Comparison of ENCODE assay signal across 1 cellular context in genomic region chr6:47309326-47310130, GRCh38.
TF ChIP-seq lines count a peak whose summit lies in the region.

A gene with protein sequence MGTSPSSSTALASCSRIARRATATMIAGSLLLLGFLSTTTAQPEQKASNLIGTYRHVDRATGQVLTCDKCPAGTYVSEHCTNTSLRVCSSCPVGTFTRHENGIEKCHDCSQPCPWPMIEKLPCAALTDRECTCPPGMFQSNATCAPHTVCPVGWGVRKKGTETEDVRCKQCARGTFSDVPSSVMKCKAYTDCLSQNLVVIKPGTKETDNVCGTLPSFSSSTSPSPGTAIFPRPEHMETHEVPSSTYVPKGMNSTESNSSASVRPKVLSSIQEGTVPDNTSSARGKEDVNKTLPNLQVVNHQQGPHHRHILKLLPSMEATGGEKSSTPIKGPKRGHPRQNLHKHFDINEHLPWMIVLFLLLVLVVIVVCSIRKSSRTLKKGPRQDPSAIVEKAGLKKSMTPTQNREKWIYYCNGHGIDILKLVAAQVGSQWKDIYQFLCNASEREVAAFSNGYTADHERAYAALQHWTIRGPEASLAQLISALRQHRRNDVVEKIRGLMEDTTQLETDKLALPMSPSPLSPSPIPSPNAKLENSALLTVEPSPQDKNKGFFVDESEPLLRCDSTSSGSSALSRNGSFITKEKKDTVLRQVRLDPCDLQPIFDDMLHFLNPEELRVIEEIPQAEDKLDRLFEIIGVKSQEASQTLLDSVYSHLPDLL (minus strand): TSS chr6:47309905. CDS start chr6:47309511, 394 bp downstream.

TF ChIP-seq in K562, 482 proteins besides CTCF, POLR2A, EP300 and RAD21 (continued from another document and continues in another):
- TF ChIP-seq, protein P1, sequence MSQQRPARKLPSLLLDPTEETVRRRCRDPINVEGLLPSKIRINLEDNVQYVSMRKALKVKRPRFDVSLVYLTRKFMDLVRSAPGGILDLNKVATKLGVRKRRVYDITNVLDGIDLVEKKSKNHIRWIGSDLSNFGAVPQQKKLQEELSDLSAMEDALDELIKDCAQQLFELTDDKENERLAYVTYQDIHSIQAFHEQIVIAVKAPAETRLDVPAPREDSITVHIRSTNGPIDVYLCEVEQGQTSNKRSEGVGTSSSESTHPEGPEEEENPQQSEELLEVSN (IDR thresholded peaks at IDR 0.05; ENCODE audit: borderline replicate concordance in 1 of 2, extremely low read depth in 1 of 2, insufficient read depth in 1 of 2, insufficient read length in 1 of 2, low read depth in 1 of 2, low read length in 1 of 2, poor library complexity in 1 of 2, severe bottlenecking in 1 of 2): peak; percentile 93 to 94
- TF ChIP-seq PTRF (tag; IDR thresholded peaks at IDR 0.05) (no peak), ZNF766 (CRISPR knock-in tag; conservative IDR thresholded peaks at IDR 0.05) (0 out of 2 replicates have a peak, but pooled peaks have one; percentile 40), DMBX1 (CRISPR knock-in tag; IDR thresholded peaks at IDR 0.05; ENCODE audit: borderline replicate concordance) (no peak), TBP (optimal IDR thresholded peaks at IDR 0.05; ENCODE audit: low read depth, low read length) (peak; percentile 77), CBFA2T2 (conservative IDR thresholded peaks at IDR 0.05) (peak; percentile 33), HDAC1 (IDR thresholded peaks at IDR 0.05) (peak in 1 of 2 experiments; percentile 96; a peak in 2 of 4 replicates), POU5F1 (IDR thresholded peaks at IDR 0.05; ENCODE audit: borderline replicate concordance, low read depth, low read length, partially characterized antibody) (peak; percentile 21), EP400 (IDR thresholded peaks at IDR 0.05) (peak; percentile 83; the same call in 1 of the 2 replicates), ATF2 (CRISPR knock-in tag; IDR thresholded peaks at IDR 0.05) (no peak), PHF8 (IDR thresholded peaks at IDR 0.05; ENCODE audit: borderline replicate concordance, low read length) (peak; percentile 38; the same call in 1 of the 2 replicates), SUPT5H (IDR thresholded peaks at IDR 0.05) (peak; percentile 33; the same call in 1 of the 2 replicates), BRD4 (IDR thresholded peaks at IDR 0.05) (0 out of 2 replicates have a peak, but pooled peaks have one; percentile 47), CTBP1 (IDR thresholded peaks at IDR 0.05; ENCODE audit: borderline replicate concordance) (peak; percentile 85; the same call in 1 of the 2 replicates), ZNF12 (CRISPR knock-in tag; IDR thresholded peaks at IDR 0.05) (0 out of 2 replicates have a peak, but pooled peaks have one; percentile 19), ZBTB8A (IDR thresholded peaks at IDR 0.05; ENCODE audit: partially characterized antibody) (no peak), ZBTB33 (CRISPR knock-in tag; IDR thresholded peaks at IDR 0.05) (no peak), GATAD2A (IDR thresholded peaks at IDR 0.05) (0 out of 2 replicates have a peak, but pooled peaks have one; percentile 60), MXI1 (IDR thresholded peaks at IDR 0.05; ENCODE audit: low read depth, low read length) (peak; percentile 94), ESRRB (CRISPR knock-in tag; IDR thresholded peaks at IDR 0.05; ENCODE audit: borderline replicate concordance) (no peak), HNRNPLL (IDR thresholded peaks at IDR 0.05; ENCODE audit: low read depth, low read length, poor library complexity, severe bottlenecking) (peak; percentile 36), SMARCA4 (IDR thresholded peaks at IDR 0.05) (no peak), MYNN (IDR thresholded peaks at IDR 0.05) (peak; percentile 36; the same call in 1 of the 2 replicates), MYNN (CRISPR knock-in tag; IDR thresholded peaks at IDR 0.05) (no peak), SMAD4 (CRISPR knock-in tag; conservative IDR thresholded peaks at IDR 0.05) (peak; percentile 79), SREBF2 (CRISPR knock-in tag; IDR thresholded peaks at IDR 0.05) (no peak), BACH1 (tag; IDR thresholded peaks at IDR 0.05) (no peak), TRIM25 (IDR thresholded peaks at IDR 0.05; ENCODE audit: borderline replicate concordance) (no peak), FOXA3 (CRISPR knock-in tag; conservative IDR thresholded peaks at IDR 0.05 in 1 of 2, IDR thresholded peaks at IDR 0.05 in 1 of 2) (no peak), TEAD1 (CRISPR knock-in tag; IDR thresholded peaks at IDR 0.05) (peak in 1 of 2 experiments; percentile 63; a peak in 2 of 4 replicates), STAT5B (CRISPR knock-in tag; IDR thresholded peaks at IDR 0.05) (no peak), U2AF1 (optimal IDR thresholded peaks at IDR 0.05; ENCODE audit: low read depth, low read length) (peak; percentile 57), ERF (CRISPR knock-in tag; IDR thresholded peaks at IDR 0.05) (no peak), ARID2 (IDR thresholded peaks at IDR 0.05) (peak; percentile 98), ZBTB17 (CRISPR knock-in tag; IDR thresholded peaks at IDR 0.05) (peak; percentile 56; the same call in 1 of the 2 replicates), RB1 (IDR thresholded peaks at IDR 0.05; ENCODE audit: low read depth) (peak; percentile 85), FOXP1 (CRISPR knock-in tag; IDR thresholded peaks at IDR 0.05) (peak; percentile 37; the same call in 1 of the 2 replicates)
- TF ChIP-seq, protein P2, sequence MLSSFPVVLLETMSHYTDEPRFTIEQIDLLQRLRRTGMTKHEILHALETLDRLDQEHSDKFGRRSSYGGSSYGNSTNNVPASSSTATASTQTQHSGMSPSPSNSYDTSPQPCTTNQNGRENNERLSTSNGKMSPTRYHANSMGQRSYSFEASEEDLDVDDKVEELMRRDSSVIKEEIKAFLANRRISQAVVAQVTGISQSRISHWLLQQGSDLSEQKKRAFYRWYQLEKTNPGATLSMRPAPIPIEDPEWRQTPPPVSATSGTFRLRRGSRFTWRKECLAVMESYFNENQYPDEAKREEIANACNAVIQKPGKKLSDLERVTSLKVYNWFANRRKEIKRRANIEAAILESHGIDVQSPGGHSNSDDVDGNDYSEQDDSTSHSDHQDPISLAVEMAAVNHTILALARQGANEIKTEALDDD (IDR thresholded peaks at IDR 0.05): no peak; the same call in 1 of the 2 replicates
- TF ChIP-seq, protein P3, sequence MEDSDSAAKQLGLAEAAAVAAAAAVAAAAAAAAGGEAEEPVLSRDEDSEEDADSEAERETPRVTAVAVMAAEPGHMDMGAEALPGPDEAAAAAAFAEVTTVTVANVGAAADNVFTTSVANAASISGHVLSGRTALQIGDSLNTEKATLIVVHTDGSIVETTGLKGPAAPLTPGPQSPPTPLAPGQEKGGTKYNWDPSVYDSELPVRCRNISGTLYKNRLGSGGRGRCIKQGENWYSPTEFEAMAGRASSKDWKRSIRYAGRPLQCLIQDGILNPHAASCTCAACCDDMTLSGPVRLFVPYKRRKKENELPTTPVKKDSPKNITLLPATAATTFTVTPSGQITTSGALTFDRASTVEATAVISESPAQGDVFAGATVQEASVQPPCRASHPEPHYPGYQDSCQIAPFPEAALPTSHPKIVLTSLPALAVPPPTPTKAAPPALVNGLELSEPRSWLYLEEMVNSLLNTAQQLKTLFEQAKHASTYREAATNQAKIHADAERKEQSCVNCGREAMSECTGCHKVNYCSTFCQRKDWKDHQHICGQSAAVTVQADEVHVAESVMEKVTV (CRISPR knock-in tag; IDR thresholded peaks at IDR 0.05): peak; percentile 97
- TF ChIP-seq, protein P4, sequence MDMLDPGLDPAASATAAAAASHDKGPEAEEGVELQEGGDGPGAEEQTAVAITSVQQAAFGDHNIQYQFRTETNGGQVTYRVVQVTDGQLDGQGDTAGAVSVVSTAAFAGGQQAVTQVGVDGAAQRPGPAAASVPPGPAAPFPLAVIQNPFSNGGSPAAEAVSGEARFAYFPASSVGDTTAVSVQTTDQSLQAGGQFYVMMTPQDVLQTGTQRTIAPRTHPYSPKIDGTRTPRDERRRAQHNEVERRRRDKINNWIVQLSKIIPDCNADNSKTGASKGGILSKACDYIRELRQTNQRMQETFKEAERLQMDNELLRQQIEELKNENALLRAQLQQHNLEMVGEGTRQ (CRISPR knock-in tag; IDR thresholded peaks at IDR 0.05): peak; percentile 79
- TF ChIP-seq, protein P5, sequence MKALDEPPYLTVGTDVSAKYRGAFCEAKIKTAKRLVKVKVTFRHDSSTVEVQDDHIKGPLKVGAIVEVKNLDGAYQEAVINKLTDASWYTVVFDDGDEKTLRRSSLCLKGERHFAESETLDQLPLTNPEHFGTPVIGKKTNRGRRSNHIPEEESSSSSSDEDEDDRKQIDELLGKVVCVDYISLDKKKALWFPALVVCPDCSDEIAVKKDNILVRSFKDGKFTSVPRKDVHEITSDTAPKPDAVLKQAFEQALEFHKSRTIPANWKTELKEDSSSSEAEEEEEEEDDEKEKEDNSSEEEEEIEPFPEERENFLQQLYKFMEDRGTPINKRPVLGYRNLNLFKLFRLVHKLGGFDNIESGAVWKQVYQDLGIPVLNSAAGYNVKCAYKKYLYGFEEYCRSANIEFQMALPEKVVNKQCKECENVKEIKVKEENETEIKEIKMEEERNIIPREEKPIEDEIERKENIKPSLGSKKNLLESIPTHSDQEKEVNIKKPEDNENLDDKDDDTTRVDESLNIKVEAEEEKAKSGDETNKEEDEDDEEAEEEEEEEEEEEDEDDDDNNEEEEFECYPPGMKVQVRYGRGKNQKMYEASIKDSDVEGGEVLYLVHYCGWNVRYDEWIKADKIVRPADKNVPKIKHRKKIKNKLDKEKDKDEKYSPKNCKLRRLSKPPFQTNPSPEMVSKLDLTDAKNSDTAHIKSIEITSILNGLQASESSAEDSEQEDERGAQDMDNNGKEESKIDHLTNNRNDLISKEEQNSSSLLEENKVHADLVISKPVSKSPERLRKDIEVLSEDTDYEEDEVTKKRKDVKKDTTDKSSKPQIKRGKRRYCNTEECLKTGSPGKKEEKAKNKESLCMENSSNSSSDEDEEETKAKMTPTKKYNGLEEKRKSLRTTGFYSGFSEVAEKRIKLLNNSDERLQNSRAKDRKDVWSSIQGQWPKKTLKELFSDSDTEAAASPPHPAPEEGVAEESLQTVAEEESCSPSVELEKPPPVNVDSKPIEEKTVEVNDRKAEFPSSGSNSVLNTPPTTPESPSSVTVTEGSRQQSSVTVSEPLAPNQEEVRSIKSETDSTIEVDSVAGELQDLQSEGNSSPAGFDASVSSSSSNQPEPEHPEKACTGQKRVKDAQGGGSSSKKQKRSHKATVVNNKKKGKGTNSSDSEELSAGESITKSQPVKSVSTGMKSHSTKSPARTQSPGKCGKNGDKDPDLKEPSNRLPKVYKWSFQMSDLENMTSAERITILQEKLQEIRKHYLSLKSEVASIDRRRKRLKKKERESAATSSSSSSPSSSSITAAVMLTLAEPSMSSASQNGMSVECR (CRISPR knock-in tag; IDR thresholded peaks at IDR 0.05): peak; percentile 85
